In genomic region chr17:51006601-51007000, GRCh38 we compare ENCODE assay signal across 18 cellular contexts.
DNase-seq lines count a peak whose midpoint lies in the region; ATAC-seq, FAIRE-seq and TF ChIP-seq lines count a peak whose summit lies in the region.
"Had no signal": no experiment of that assay in that cellular context is flagged by ENCODE, and none has a peak within 500 bp of the region (broad histone marks: within the 10 kb centered on the region; RNA-seq: fewer than 3 reads in every experiment).

No MANE protein-coding gene starts in this region.

- CTCF ChIA-PET in CD8-positive, alpha-beta memory T cell (lab: Charles Lee), result interaction anchor here (1.1 kb wide), 1 partner anchor 50 kb away, joined by 3 read pairs; no protein-coding TSS in a partner anchor

- no peaks in the 10 kb centered on the region for H3K9me3 Mint-ChIP-seq in CD8-positive, alpha-beta memory T cell
- H3K9me3 Mint-ChIP-seq in astrocyte (ENCODE audit: unreplicated experiment), result no peaks in the 10 kb centered on the region

- peak overlapping the region; percentile 8 for H3K4me2 ChIP-seq in astrocyte (ENCODE audit: low read length)

- H3K9ac ChIP-seq in astrocyte (ENCODE audit: low read length), result no peak overlapping the region

- no peak overlapping the region for H3K4me3 Mint-ChIP-seq in CD8-positive, alpha-beta memory T cell
- H3K4me3 Mint-ChIP-seq in astrocyte (ENCODE audit: unreplicated experiment), result no peak overlapping the region

- H3K27ac Mint-ChIP-seq in CD8-positive, alpha-beta memory T cell, result peak overlapping the region in 5 of 8 donors; percentile 30 to 62 (median 48)
- H3K27ac Mint-ChIP-seq in astrocyte (ENCODE audit: unreplicated experiment), result peak overlapping the region; percentile 60

- FAIRE-seq in astrocyte (lab: Jason Lieb, UNC), result no peak
- FAIRE-seq: D721Med had no signal

- no peak overlapping the region for H3K4me3 ChIP-seq in CD8-positive, alpha-beta memory T cell (ENCODE audit: low read length)
- no peak overlapping the region for H3K4me3 ChIP-seq in astrocyte (ENCODE audit: insufficient read depth, low read depth, low read length)
- no peak overlapping the region for H3K4me3 ChIP-seq in right lobe of liver
- H3K4me3 ChIP-seq: ascending aorta, prostate gland, suprapubic skin had no signal

- POLR2A ChIA-PET in CD8-positive, alpha-beta memory T cell (lab: Charles Lee), result no interaction called here

- H2AFZ ChIP-seq in astrocyte (ENCODE audit: low read depth, low read length), result no peak overlapping the region

- intact Hi-C loops in right lobe of liver (cut with DNase I), result loop anchor here in 1 of 2 donors (10.0 kb wide), 1 partner anchor 48 kb away; no protein-coding TSS in a partner anchor

- WGBS in right lobe of liver (ENCODE audit: insufficient coverage, low coverage, low lambda C conversion rate, missing lambda C conversion rate), result 91% methylated on average over 1 of the region's 1 CpG

- no peaks in the 10 kb centered on the region for H3K27me3 Mint-ChIP-seq in CD8-positive, alpha-beta memory T cell
- H3K27me3 Mint-ChIP-seq in astrocyte (ENCODE audit: low read depth, unreplicated experiment), result no peaks in the 10 kb centered on the region

- no peak for DNase-seq in CD8-positive, alpha-beta memory T cell
- DNase-seq in astrocyte (ENCODE audit: low read depth) (peak; percentile 86), globus pallidus (ENCODE audit: low spot score) (peak; percentile 76), pons (ENCODE audit: low spot score) (peak; percentile 83), hippocampal formation (lab: John Stamatoyannopoulos, UW) (no peak), right lobe of liver (no peak), epidermal melanocyte (ENCODE audit: insufficient read length, low spot score) (no peak)
- DNase-seq: activated gamma-delta T cell; BE2C; left colon; NCI-H1436; NCI-H226; stimulated activated CD4-positive, alpha-beta T cell treated with anti-CD3 and anti-CD28 coated beads, Interleukin-15, amount 100 ng/mL, for 24 hours had no signal

- peaks cover 4% of the 10 kb centered on the region for H3K36me3 ChIP-seq in CD8-positive, alpha-beta memory T cell (ENCODE audit: insufficient read depth, low read length)
- H3K36me3 ChIP-seq in astrocyte (ENCODE audit: insufficient read depth, low read length) (peaks cover 21% of the 10 kb centered on the region), right lobe of liver (peaks cover 0 to 35% (median 10%) of the 10 kb centered on the region in 4 donors)
- H3K36me3 ChIP-seq: prostate gland had no signal

- H3K27me3 ChIP-seq in CD8-positive, alpha-beta memory T cell (ENCODE audit: insufficient read depth, low read length, poor library complexity, severe bottlenecking), result no peaks in the 10 kb centered on the region
- no peaks in the 10 kb centered on the region for H3K27me3 ChIP-seq in astrocyte (ENCODE audit: insufficient read depth, low read length)
- H3K27me3 ChIP-seq in right lobe of liver, result no peaks in the 10 kb centered on the region
- H3K27me3 ChIP-seq: ascending aorta, BE2C, suprapubic skin had no signal

- no peak overlapping the region for H3K27ac ChIP-seq in CD8-positive, alpha-beta memory T cell (ENCODE audit: low read depth, low read length)
- no peak overlapping the region for H3K27ac ChIP-seq in astrocyte (ENCODE audit: low read depth, low read length)
- H3K27ac ChIP-seq in right lobe of liver, result no peak overlapping the region
- H3K27ac ChIP-seq: ascending aorta, prostate gland, suprapubic skin had no signal

- no peaks in the 10 kb centered on the region for H4K20me1 ChIP-seq in astrocyte (ENCODE audit: insufficient read depth, low read length)

- no peak for TF ChIP-seq POLR2A in right lobe of liver (IDR thresholded peaks at IDR 0.05)

- peaks cover 4 to 61% (median 17%) of the 10 kb centered on the region in 3 donors for H3K36me3 Mint-ChIP-seq in CD8-positive, alpha-beta memory T cell
- peaks cover 1% of the 10 kb centered on the region for H3K36me3 Mint-ChIP-seq in astrocyte (ENCODE audit: low read depth, unreplicated experiment)

- ATAC-seq in right lobe of liver, result no peak
- no peak for ATAC-seq in HG03439 (IDR thresholded peaks at IDR 0.05; ENCODE audit: unreplicated experiment)
- ATAC-seq: left colon had no signal

- TF ChIP-seq CTCF in astrocyte (IDR thresholded peaks at IDR 0.05; ENCODE audit: insufficient read depth, low read depth, low read length) (no peak), right lobe of liver (IDR thresholded peaks at IDR 0.05) (no peak)

- H3K79me2 ChIP-seq in astrocyte (ENCODE audit: insufficient read depth, low read length), result no peaks in the 10 kb centered on the region

- H3K9me3 ChIP-seq in CD8-positive, alpha-beta memory T cell (ENCODE audit: low read length), result no peaks in the 10 kb centered on the region
- H3K9me3 ChIP-seq in astrocyte (ENCODE audit: insufficient read depth, low read depth, low read length), result no peaks in the 10 kb centered on the region
- H3K9me3 ChIP-seq in right lobe of liver, result no peaks in the 10 kb centered on the region
- H3K9me3 ChIP-seq: ascending aorta, BE2C, prostate gland, suprapubic skin had no signal

- H3K4me1 ChIP-seq in CD8-positive, alpha-beta memory T cell (ENCODE audit: insufficient read depth, low read length), result no peaks in the 10 kb centered on the region
- H3K4me1 ChIP-seq in astrocyte (ENCODE audit: insufficient read depth, low read length) (peaks cover 6% of the 10 kb centered on the region), right lobe of liver (peaks cover 0 to 6% (median 2%) of the 10 kb centered on the region in 4 donors)
- H3K4me1 ChIP-seq: ascending aorta, BE2C, prostate gland, suprapubic skin had no signal

- H3K4me1 Mint-ChIP-seq in CD8-positive, alpha-beta memory T cell, result peaks cover 0 to 1% (median 0%) of the 10 kb centered on the region in 3 donors
- peaks cover 6% of the 10 kb centered on the region for H3K4me1 Mint-ChIP-seq in astrocyte (ENCODE audit: low read depth, unreplicated experiment)

Comparison
In these comparisons a context has a peak if more than half of its experiments do, and no peak if none do; other contexts are left out.
1. DNase-seq: peak in astrocyte (single experiment), globus pallidus (single experiment) and pons (single experiment); none in CD8-positive, alpha-beta memory T cell (0 of 5), hippocampal formation (0 of 2), right lobe of liver (0 of 3) and epidermal melanocyte (single experiment).